ENCODE assay signal across 9 cellular contexts in genomic region chr4:144423930-144424329, GRCh38.
"Had no signal": no experiment of that assay in that cellular context is flagged by ENCODE, and none has a peak within 500 bp of the region (broad histone marks: within the 10 kb centered on the region; RNA-seq: fewer than 3 reads in every experiment).

No MANE protein-coding gene starts in this region.

- H3K4me1 ChIP-seq: HAP-1 had no signal

- H3K9me3 Mint-ChIP-seq: HFFc6, IgD-negative memory B cell had no signal

- H3K9me3 ChIP-seq: HAP-1 had no signal

- H3K27ac Mint-ChIP-seq: HFFc6, IgD-negative memory B cell had no signal

- H3K36me3 ChIP-seq: HAP-1 had no signal

- H3K4me1 Mint-ChIP-seq: IgD-negative memory B cell had no signal

- DNase-seq: GM23248, GOT3, H7, HFFc6 had no signal

- H3K4me3 ChIP-seq: GM23248, HAP-1 had no signal

- H3K4me3 Mint-ChIP-seq: HFFc6, IgD-negative memory B cell had no signal

- H3K27me3 Mint-ChIP-seq: IgD-negative memory B cell had no signal

- H3K27ac ChIP-seq: GM23248, HL-60 had no signal

- ATAC-seq: HCT116, HepG2 had no signal

- H3K36me3 Mint-ChIP-seq: IgD-negative memory B cell had no signal
